1 cellular context compared by ENCODE assay signal in the genomic region with DNA sequence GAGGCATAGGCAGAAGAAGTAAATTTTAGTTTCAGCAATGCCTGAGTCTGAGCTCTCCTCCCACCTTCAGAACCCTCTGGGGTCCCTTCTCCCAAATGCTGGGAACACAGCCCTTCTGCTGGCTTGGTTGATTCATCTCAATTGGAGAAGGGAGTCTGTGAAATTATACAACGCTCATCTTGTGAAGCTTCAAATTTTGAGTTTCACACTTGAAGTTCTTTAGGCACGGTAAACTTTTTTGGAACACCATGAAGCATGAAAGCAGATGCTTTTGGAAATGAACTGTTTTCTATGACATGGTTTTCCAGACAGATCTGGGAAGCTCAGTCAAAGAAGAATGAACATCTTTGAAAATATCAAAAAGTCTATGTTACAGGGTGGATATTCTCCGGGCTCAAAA.
TF ChIP-seq lines count a peak whose summit lies in the region.

No MANE protein-coding gene starts in this region.

TF ChIP-seq in IMR-90, 13 proteins besides CTCF, POLR2A, EP300 and RAD21:
- TF ChIP-seq FOS (IDR thresholded peaks at IDR 0.05; ENCODE audit: low read depth, low read length): no peak
- no peak for TF ChIP-seq MAFK (IDR thresholded peaks at IDR 0.05; ENCODE audit: low read depth, low read length)
- no peak for TF ChIP-seq RFX5 (IDR thresholded peaks at IDR 0.05; ENCODE audit: low read depth, low read length)
